In genomic region chr10:103605359-103606156, GRCh38 we compare ENCODE assay signal across 8 cellular contexts.
DNase-seq lines count a peak whose midpoint lies in the region; ATAC-seq, FAIRE-seq and TF ChIP-seq lines count a peak whose summit lies in the region.

No MANE protein-coding gene starts in this region.

- POLR2A ChIA-PET in activated CD4-positive, alpha-beta memory T cell treated with anti-CD3 and anti-CD28 coated beads for 36 hours (lab: Charles Lee) = no interaction called here

- no peaks in the 10 kb centered on the region for H3K9me3 Mint-ChIP-seq in activated CD4-positive, alpha-beta memory T cell treated with anti-CD3 and anti-CD28 coated beads for 36 hours
- H3K9me3 Mint-ChIP-seq in naive B cell = peaks cover 0 to 5% (median 0%) of the 10 kb centered on the region in 7 donors

- ATAC-seq in naive B cell (ENCODE audit: low read depth in 2 of 2) = no peak
- ATAC-seq in GM18868 (IDR thresholded peaks at IDR 0.05; ENCODE audit: unreplicated experiment) = no peak

- H3K36me3 Mint-ChIP-seq in activated CD4-positive, alpha-beta memory T cell treated with anti-CD3 and anti-CD28 coated beads for 36 hours = peaks cover 2% of the 10 kb centered on the region
- peaks cover 0 to 9% of the 10 kb centered on the region in 2 donors for H3K36me3 Mint-ChIP-seq in naive B cell

- no peaks in the 10 kb centered on the region for H3K4me1 Mint-ChIP-seq in activated CD4-positive, alpha-beta memory T cell treated with anti-CD3 and anti-CD28 coated beads for 36 hours (ENCODE audit: low read depth)
- H3K4me1 Mint-ChIP-seq in naive B cell = no peaks in the 10 kb centered on the region

- H3K4me3 Mint-ChIP-seq in activated CD4-positive, alpha-beta memory T cell treated with anti-CD3 and anti-CD28 coated beads for 36 hours = no peak overlapping the region
- H3K4me3 Mint-ChIP-seq in naive B cell = no peak overlapping the region

- intact Hi-C loops in activated CD4-positive, alpha-beta memory T cell treated with anti-CD3 and anti-CD28 coated beads for 36 hours (cut with micrococcal nuclease) = loop anchor here (1.0 kb wide), 1 partner anchor 81 kb away; no protein-coding TSS in a partner anchor

- DNase-seq in D721Med (ENCODE audit: insufficient read length, low spot score) (no peak), Kasumi-1 (lab: John Stamatoyannopoulos, UW) (peak; percentile 45 to 69), erythroblast (lab: John Stamatoyannopoulos, UW) (peak; percentile 66 to 76), naive B cell (peak; percentile 14), ureter (ENCODE audit: low spot score) (peak; percentile 68), NCI-H1092 (lab: John Stamatoyannopoulos, UW) (no peak)
- DNase-seq in activated CD4-positive, alpha-beta memory T cell treated with anti-CD3 and anti-CD28 coated beads for 36 hours = peak; percentile 60

- H3K27me3 Mint-ChIP-seq in activated CD4-positive, alpha-beta memory T cell treated with anti-CD3 and anti-CD28 coated beads for 36 hours = no peaks in the 10 kb centered on the region
- no peaks in the 10 kb centered on the region for H3K27me3 Mint-ChIP-seq in naive B cell

- no peak for FAIRE-seq in D721Med (lab: Jason Lieb, UNC)

- CTCF ChIA-PET in activated CD4-positive, alpha-beta memory T cell treated with anti-CD3 and anti-CD28 coated beads for 36 hours (lab: Charles Lee) = interaction anchor here (0.7 to 4.4 kb wide), 17 partner anchors 9 to 494 kb away, joined by 3 to 77 read pairs (median 3); no protein-coding TSS in a partner anchor

- TF ChIP-seq POLR2A in erythroblast (IDR thresholded peaks at IDR 0.05; ENCODE audit: low read length) = no peak

- peak; percentile 38 for TF ChIP-seq CTCF in D721Med (IDR thresholded peaks at IDR 0.05; ENCODE audit: insufficient read depth, missing control alignments)

- H3K27ac Mint-ChIP-seq in activated CD4-positive, alpha-beta memory T cell treated with anti-CD3 and anti-CD28 coated beads for 36 hours = no peak overlapping the region
- peak overlapping the region in 2 of 6 donors; percentile 9 to 56 for H3K27ac Mint-ChIP-seq in naive B cell

Comparison
In these comparisons a context has a peak if more than half of its experiments do, and no peak if none do; other contexts are left out.
1. DNase-seq: peak in Kasumi-1 (2 of 2), activated CD4-positive, alpha-beta memory T cell treated with anti-CD3 and anti-CD28 coated beads for 36 hours (single experiment), erythroblast (2 of 2), naive B cell (single experiment) and ureter (single experiment); none in D721Med (single experiment) and NCI-H1092 (single experiment).